In the genomic region with DNA sequence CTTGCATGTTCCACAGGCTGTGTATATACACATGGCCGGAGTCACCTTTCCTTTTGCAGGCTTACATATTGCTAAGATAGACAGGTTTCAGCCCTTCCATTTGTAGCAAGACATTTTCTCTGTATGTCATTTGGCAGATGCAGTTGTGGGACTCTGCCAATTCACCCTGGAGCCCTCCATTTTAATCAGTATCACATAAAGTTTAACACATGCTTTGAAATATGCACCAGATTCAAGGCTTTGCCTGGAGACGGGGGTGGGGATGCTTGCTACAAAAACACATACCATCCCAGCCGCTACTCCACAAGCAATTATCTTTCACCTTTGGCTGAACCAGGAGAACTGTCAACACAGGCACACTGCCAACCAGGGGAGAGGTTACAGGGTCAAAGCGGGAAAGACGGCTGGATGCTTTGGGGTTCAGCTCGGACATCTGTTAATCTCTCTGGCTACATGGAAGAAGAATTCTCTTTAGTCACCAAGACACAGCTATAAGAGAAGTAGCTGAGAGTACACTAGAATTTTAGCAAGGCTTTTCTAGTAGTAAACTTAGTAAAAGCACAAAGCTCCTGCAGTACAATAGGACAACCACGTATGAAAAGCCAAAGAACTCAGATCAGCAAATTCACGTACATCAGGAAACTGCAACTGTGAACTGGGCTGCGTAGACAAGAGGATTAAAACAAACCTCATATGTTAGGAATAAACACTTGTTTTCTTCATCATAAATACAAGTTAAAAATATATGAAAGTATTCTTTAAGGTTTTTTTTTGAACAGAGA, we compare ENCODE assay signal across 1 cellular context.
TF ChIP-seq lines count a peak whose summit lies in the region.

No MANE protein-coding gene starts in this region.

TF ChIP-seq in SK-N-SH treated with all-trans-retinoic acid at 6 μM for 48 hours, 23 proteins besides CTCF, POLR2A, EP300 and RAD21 (continued from another document):
- TF ChIP-seq BACH2 (CRISPR knock-in tag; IDR thresholded peaks at IDR 0.05; ENCODE audit: borderline replicate concordance) (no peak), GLIS3 (CRISPR knock-in tag; IDR thresholded peaks at IDR 0.05) (no peak)
